ENCODE assay signal across 14 cellular contexts in the genomic region with DNA sequence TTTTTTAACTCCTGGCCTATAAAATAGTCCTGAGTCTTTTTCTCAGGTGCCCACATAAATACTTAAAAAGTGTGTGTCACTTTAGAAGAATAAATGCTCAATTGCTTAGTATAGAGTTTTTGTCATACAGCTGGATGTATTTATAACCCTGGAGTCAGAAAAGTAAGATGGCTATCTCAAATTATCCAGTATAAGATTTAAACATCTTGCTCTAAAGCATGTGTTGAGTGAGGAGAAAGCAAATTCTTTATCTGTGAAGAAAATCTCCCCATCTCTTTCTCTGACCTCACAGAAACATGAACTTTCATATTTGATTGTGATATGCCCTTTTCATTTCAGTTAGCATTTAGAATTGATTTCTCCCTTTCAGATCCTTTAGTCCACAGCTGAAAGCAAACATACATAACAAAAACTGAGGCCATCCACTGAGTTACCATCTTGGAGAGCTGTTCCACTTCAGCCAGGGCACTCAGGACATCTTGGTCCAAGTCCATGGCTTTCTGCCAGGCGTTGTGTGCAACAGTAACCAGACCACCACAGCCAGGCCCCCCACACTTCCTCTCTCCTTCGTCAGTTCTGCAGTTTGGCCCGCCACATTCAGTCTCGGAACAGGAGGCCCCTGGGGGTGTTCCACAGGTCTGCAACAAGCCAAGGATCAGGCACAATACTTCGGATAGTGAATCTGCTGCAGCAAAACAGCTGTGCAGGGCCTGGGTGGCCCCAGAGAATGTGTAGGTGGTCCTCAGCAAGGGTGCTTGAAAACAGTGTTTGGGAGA. TPM values are rescaled to one million over a fixed set of nuclear protein-coding genes. Genes with fewer than 3 reads are reported as not detected.
DNase-seq lines count a peak whose midpoint lies in the region; ATAC-seq and TF ChIP-seq lines count a peak whose summit lies in the region.
"Had no signal": no experiment of that assay in that cellular context is flagged by ENCODE, and none has a peak within 500 bp of the region (broad histone marks: within the 10 kb centered on the region; RNA-seq: fewer than 3 reads in every experiment).

No MANE protein-coding gene starts in this region.

- TF ChIP-seq POLR2A in sigmoid colon (IDR thresholded peaks at IDR 0.05) (no peak), Peyer's patch (IDR thresholded peaks at IDR 0.05) (no peak)

- DNase-seq in Panc1 (ENCODE audit: low read depth, low spot score) (no peak), mammary epithelial cell (no peak), sigmoid colon (no peak), Peyer's patch (no peak)
- DNase-seq: activated CD4-positive, CD25-positive, alpha-beta regulatory T cell; activated naive CD4-positive, alpha-beta T cell treated with Interleukin-2 at 50 U/mL for 16 hours; stimulated activated CD4-positive, alpha-beta T cell treated with anti-CD3 and anti-CD28 coated beads, Interleukin-4, amount 100 ng/mL, for 4 hours; T-helper 1 cell had no signal

- in situ Hi-C loops in Panc1 (cut with HindIII; ENCODE audit: low pct_unique_long_range_greater_than_20kb, low sequenced_read_pairs) (no loop called here), mammary epithelial cell (cut with MboI; ENCODE audit: low sequenced_read_pairs in 2 of 2) (no loop called here)

- H3K9me3 ChIP-seq in Panc1 (ENCODE audit: control insufficient read depth, insufficient read depth, low read depth, low read length) (no peaks in the 10 kb centered on the region), mammary epithelial cell (replicated peaks; ENCODE audit: insufficient read depth, low read length) (no peaks in the 10 kb centered on the region), iPS-20b (ENCODE audit: insufficient read depth, low read depth, low read length) (no peaks in the 10 kb centered on the region), sigmoid colon (no peaks in the 10 kb centered on the region), Peyer's patch (no peaks in the 10 kb centered on the region)
- H3K9me3 ChIP-seq: tibial nerve had no signal

- WGBS in mammary epithelial cell (ENCODE audit: low coverage, missing lambda C conversion rate) = 38% methylated on average over 5 of the region's 5 CpGs
- 51 to 81% methylated on average over 5 of the region's 5 CpGs for WGBS in sigmoid colon, 2 donors

- dilution Hi-C loops in mammary epithelial cell (cut with HindIII; ENCODE audit: low sequenced_read_pairs) = no loop called here

- H3K4me1 ChIP-seq in Panc1 (ENCODE audit: control insufficient read depth, insufficient read depth, low read length) (peaks cover 24% of the 10 kb centered on the region), mammary epithelial cell (ENCODE audit: insufficient read depth, low read length) (peaks cover 1% of the 10 kb centered on the region), iPS-20b (ENCODE audit: insufficient read depth, low read length) (peaks cover 53% of the 10 kb centered on the region), sigmoid colon (peaks cover 0 to 65% (median 55%) of the 10 kb centered on the region in 4 donors), Peyer's patch (peaks cover 0 to 12% (median 0%) of the 10 kb centered on the region in 4 donors)

- H3K27ac ChIP-seq in Panc1 (ENCODE audit: low read length) (peak overlapping the region; percentile 48), mammary epithelial cell (ENCODE audit: insufficient read depth, low read depth, low read length) (no peak overlapping the region), iPS-20b (ENCODE audit: low read length) (no peak overlapping the region), sigmoid colon (peak overlapping the region; percentile 46 to 90 (median 84)), Peyer's patch (peak overlapping the region in 1 of 4 donors; percentile 15)
- H3K27ac ChIP-seq: C4-2B had no signal

- no peak for ATAC-seq in Panc1
- ATAC-seq in GM19328 (IDR thresholded peaks at IDR 0.05; ENCODE audit: unreplicated experiment) = no peak
- ATAC-seq in GM21825 (IDR thresholded peaks at IDR 0.05; ENCODE audit: unreplicated experiment) = no peak
- ATAC-seq in HG03520 (IDR thresholded peaks at IDR 0.05; ENCODE audit: unreplicated experiment) = no peak

- H3K36me3 ChIP-seq in Panc1 (ENCODE audit: control insufficient read depth, insufficient read depth, low read length) = peaks cover 44% of the 10 kb centered on the region
- peaks cover 59% of the 10 kb centered on the region for H3K36me3 ChIP-seq in mammary epithelial cell (ENCODE audit: insufficient read depth, low read length)
- H3K36me3 ChIP-seq in iPS-20b (ENCODE audit: insufficient read depth, low read depth, low read length) = peaks cover 56% of the 10 kb centered on the region
- peaks cover 7 to 72% (median 38%) of the 10 kb centered on the region in 4 donors for H3K36me3 ChIP-seq in sigmoid colon
- H3K36me3 ChIP-seq in Peyer's patch = peaks cover 0 to 79% (median 0%) of the 10 kb centered on the region in 3 donors

- TF ChIP-seq EP300 in sigmoid colon (IDR thresholded peaks at IDR 0.05) = no peak

- BruUV-seq in Panc1 (replicated peaks; lab: Mats Ljungman, UMichigan) = no TSS peak
- BruUV-seq in mammary epithelial cell (replicated peaks; lab: Mats Ljungman, UMichigan) = TSS peak; percentile 34

- H3K9ac ChIP-seq in mammary epithelial cell (ENCODE audit: insufficient read depth, low read length) = no peak overlapping the region
- H3K9ac ChIP-seq in iPS-20b (ENCODE audit: low read depth, low read length) = peak overlapping the region; percentile 60

- H3K4me3 ChIP-seq in Panc1 (ENCODE audit: low read depth in 2 of 2, low read length in 2 of 2) (no peak overlapping the region), mammary epithelial cell (replicated peaks in 1 of 3; ENCODE audit: insufficient read depth in 1 of 3, low read depth in 2 of 3, low read length in 3 of 3) (no peak overlapping the region), iPS-20b (ENCODE audit: low read length) (peak overlapping the region; percentile 47), sigmoid colon (no peak overlapping the region), Peyer's patch (no peak overlapping the region)
- H3K4me3 ChIP-seq: tibial nerve had no signal

- H3K79me2 ChIP-seq in mammary epithelial cell (ENCODE audit: insufficient read depth, low read length) = peaks cover 9% of the 10 kb centered on the region

- TF ChIP-seq CTCF in Panc1 (IDR thresholded peaks at IDR 0.05) (no peak), mammary epithelial cell (conservative IDR thresholded peaks at IDR 0.05 in 1 of 2, IDR thresholded peaks at IDR 0.05 in 1 of 2; ENCODE audit: extremely low read depth in 1 of 2, insufficient read depth in 1 of 2, low read depth in 1 of 2, low read length in 2 of 2) (no peak), sigmoid colon (IDR thresholded peaks at IDR 0.05) (no peak), Peyer's patch (IDR thresholded peaks at IDR 0.05) (no peak)

- no peaks in the 10 kb centered on the region for H4K20me1 ChIP-seq in mammary epithelial cell (ENCODE audit: insufficient read depth, low read length)

- no peak overlapping the region for H3K4me2 ChIP-seq in mammary epithelial cell (ENCODE audit: insufficient read depth, low read depth, low read length)

- intact Hi-C loops in Panc1 (cut with micrococcal nuclease; ENCODE audit: unreplicated experiment) = loop anchor here (10.0 kb wide), 1 partner anchor 213 kb away; no protein-coding TSS in a partner anchor
- intact Hi-C loops in mammary epithelial cell (cut with micrococcal nuclease) = no loop called here
- intact Hi-C loops in sigmoid colon (cut with DNase I) = no loop called here

- CTCF ChIA-PET in Panc1 (lab: Charles Lee) = no interaction called here
- CTCF ChIA-PET in mammary epithelial cell (lab: Charles Lee; ENCODE audit: low non-redundant PET) = no interaction called here

- no peak overlapping the region for H2AFZ ChIP-seq in mammary epithelial cell (ENCODE audit: low read depth, low read length)

- POLR2A ChIA-PET in Panc1 (lab: Charles Lee) = no interaction called here

- no peaks in the 10 kb centered on the region for H3K27me3 ChIP-seq in Panc1 (ENCODE audit: control insufficient read depth, insufficient read depth, low read length)
- no peaks in the 10 kb centered on the region for H3K27me3 ChIP-seq in mammary epithelial cell (ENCODE audit: insufficient read depth, low read length)
- peaks cover 13% of the 10 kb centered on the region; the same call in 1 of the 2 replicates for H3K27me3 ChIP-seq in iPS-20b (ENCODE audit: insufficient read depth, low read length)
- H3K27me3 ChIP-seq in sigmoid colon = no peaks in the 10 kb centered on the region
- no peaks in the 10 kb centered on the region for H3K27me3 ChIP-seq in Peyer's patch
- H3K27me3 ChIP-seq: tibial nerve had no signal

RNA-seq across cellular contexts. Expression of a gene that starts 40.9 kb away (rescaled TPM):
- total RNA-seq in Panc1 (2021; ENCODE audit: unreplicated experiment) = 88.8 TPM
- polyA plus RNA-seq in Panc1 (2012; ENCODE audit: insufficient read length) = 61.6 TPM
- 10 to 100 TPM; 52.7 to 89.8 TPM for total RNA-seq in mammary epithelial cell
- polyA plus RNA-seq in mammary epithelial cell = 118 TPM
- 60.8 TPM for polyA minus RNA-seq in mammary epithelial cell
- 100 to 1,000 TPM in 3 of 4 donors, 10 to 100 TPM in 1; 97.2 to 446 (median 124) TPM for total RNA-seq in sigmoid colon
- 100 to 1,000 TPM in 2 of 3 donors, 10 to 100 TPM in 1; 82.3 to 127 (median 111) TPM for polyA plus RNA-seq in sigmoid colon
- 10 to 100 TPM; 53.9 to 93.3 (median 74.2) TPM for total RNA-seq in Peyer's patch

Comparison
In these comparisons a context has a peak if more than half of its experiments do, and no peak if none do; other contexts are left out.
1. H3K27ac ChIP-seq: peak in Panc1 (single experiment) and sigmoid colon (4 of 4); none in mammary epithelial cell (single experiment) and iPS-20b (single experiment).